In the genomic region with DNA sequence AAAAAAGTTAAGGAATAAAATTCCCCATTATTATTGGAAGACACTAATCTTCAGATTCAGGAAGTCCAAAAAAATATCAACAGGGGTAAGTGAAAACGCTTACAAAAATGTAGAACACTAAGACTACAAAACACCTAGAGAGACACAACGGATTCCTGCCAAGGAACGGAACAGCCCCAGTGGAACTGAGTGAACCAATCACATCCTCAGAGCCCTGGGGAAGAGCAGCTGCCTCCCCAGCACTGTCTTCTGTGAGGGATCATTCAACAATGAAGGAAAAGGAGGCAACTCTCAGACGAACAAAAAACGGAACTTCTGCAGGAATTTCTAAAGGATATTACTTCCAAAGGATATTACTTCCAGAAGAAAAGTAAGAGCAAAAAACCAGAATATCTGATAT, we compare ENCODE assay signal across 9 cellular contexts.
DNase-seq lines count a peak whose midpoint lies in the region; ATAC-seq, FAIRE-seq and TF ChIP-seq lines count a peak whose summit lies in the region.
"Had no signal": no experiment of that assay in that cellular context is flagged by ENCODE, and none has a peak within 500 bp of the region (broad histone marks: within the 10 kb centered on the region; RNA-seq: fewer than 3 reads in every experiment).

No MANE protein-coding gene starts in this region.

- H3K4me1 ChIP-seq in astrocyte (ENCODE audit: insufficient read depth, low read length) = peaks cover 19% of the 10 kb centered on the region
- H3K4me1 ChIP-seq in lower lobe of right lung = peaks cover 38% of the 10 kb centered on the region
- H3K4me1 ChIP-seq in thoracic aorta (ENCODE audit: control insufficient read depth in 1 of 2, low read depth in 2 of 2) = peaks cover 9 to 26% of the 10 kb centered on the region in 2 donors

- H3K4me2 ChIP-seq in astrocyte (ENCODE audit: low read length) = peak overlapping the region; percentile 87

- H2AFZ ChIP-seq in astrocyte (ENCODE audit: low read depth, low read length) = peak overlapping the region; percentile 59

- peaks cover 6% of the 10 kb centered on the region for H3K79me2 ChIP-seq in astrocyte (ENCODE audit: insufficient read depth, low read length)

- intact Hi-C loops in lower lobe of right lung (cut with DNase I) = no loop called here

- TF ChIP-seq CTCF in astrocyte (IDR thresholded peaks at IDR 0.05; ENCODE audit: insufficient read depth, low read depth, low read length) (no peak), lower lobe of right lung (IDR thresholded peaks at IDR 0.05) (no peak), thoracic aorta (IDR thresholded peaks at IDR 0.05) (no peak)

- no peak for FAIRE-seq in astrocyte (lab: Jason Lieb, UNC)
- FAIRE-seq: A204.1 had no signal

- in situ Hi-C loops in G401 (cut with HindIII; ENCODE audit: low sequenced_read_pairs) = no loop called here

- H3K9me3 Mint-ChIP-seq in T-helper 2 cell treated with Interferon-gamma antibody and Interleukin-4, amounts not matched to agents 5 μg/mL and 100 μg/mL, for 36 hours = peaks cover 3% of the 10 kb centered on the region
- H3K9me3 Mint-ChIP-seq in astrocyte (ENCODE audit: unreplicated experiment) = peaks cover 12% of the 10 kb centered on the region

- H3K9ac ChIP-seq in astrocyte (ENCODE audit: low read length) = peak overlapping the region; percentile 55

- H3K9me3 ChIP-seq in astrocyte (ENCODE audit: insufficient read depth, low read depth, low read length) (no peaks in the 10 kb centered on the region), lower lobe of right lung (no peaks in the 10 kb centered on the region), thoracic aorta (no peaks in the 10 kb centered on the region)

- peaks cover 30% of the 10 kb centered on the region for H3K36me3 Mint-ChIP-seq in T-helper 2 cell treated with Interferon-gamma antibody and Interleukin-4, amounts not matched to agents 5 μg/mL and 100 μg/mL, for 36 hours (ENCODE audit: low read depth)
- peaks cover 5% of the 10 kb centered on the region for H3K36me3 Mint-ChIP-seq in astrocyte (ENCODE audit: low read depth, unreplicated experiment)

- H3K4me3 ChIP-seq in astrocyte (ENCODE audit: insufficient read depth, low read depth, low read length) (peak overlapping the region; percentile 56), lower lobe of right lung (peak overlapping the region; percentile 40), thoracic aorta (peak overlapping the region; percentile 50)

- H3K27ac ChIP-seq in astrocyte (ENCODE audit: low read depth, low read length) (no peak overlapping the region), lower lobe of right lung (peak overlapping the region; percentile 59), thoracic aorta (no peak overlapping the region)

- H3K4me1 Mint-ChIP-seq in T-helper 2 cell treated with Interferon-gamma antibody and Interleukin-4, amounts not matched to agents 5 μg/mL and 100 μg/mL, for 36 hours (ENCODE audit: low read depth) = peaks cover 70% of the 10 kb centered on the region
- peaks cover 2% of the 10 kb centered on the region for H3K4me1 Mint-ChIP-seq in astrocyte (ENCODE audit: low read depth, unreplicated experiment)

- no peaks in the 10 kb centered on the region for H3K36me3 ChIP-seq in astrocyte (ENCODE audit: insufficient read depth, low read length)
- no peaks in the 10 kb centered on the region for H3K36me3 ChIP-seq in lower lobe of right lung
- no peaks in the 10 kb centered on the region for H3K36me3 ChIP-seq in thoracic aorta

- H3K27ac Mint-ChIP-seq in T-helper 2 cell treated with Interferon-gamma antibody and Interleukin-4, amounts not matched to agents 5 μg/mL and 100 μg/mL, for 36 hours = peak overlapping the region; percentile 97
- H3K27ac Mint-ChIP-seq in astrocyte (ENCODE audit: unreplicated experiment) = no peak overlapping the region

- peaks cover 12% of the 10 kb centered on the region for H4K20me1 ChIP-seq in astrocyte (ENCODE audit: insufficient read depth, low read length)

- no peak for DNase-seq in T-helper 2 cell treated with Interferon-gamma antibody and Interleukin-4, amounts not matched to agents 5 μg/mL and 100 μg/mL, for 36 hours (ENCODE audit: low spot score)
- DNase-seq in T-helper 2 cell (no peak), astrocyte (ENCODE audit: low read depth) (no peak), lower lobe of right lung (peak; percentile 24), thoracic aorta (ENCODE audit: low spot score) (no peak), G401 (ENCODE audit: low spot score) (no peak)

- ATAC-seq in lower lobe of right lung (no peak), thoracic aorta (ENCODE audit: insufficient number of reproducible peaks, low FRiP score, low read depth) (no peak), HG03159 (IDR thresholded peaks at IDR 0.05; ENCODE audit: unreplicated experiment) (no peak), HG03442 (IDR thresholded peaks at IDR 0.05; ENCODE audit: unreplicated experiment) (no peak)

- H3K27me3 ChIP-seq in astrocyte (ENCODE audit: insufficient read depth, low read length) (no peaks in the 10 kb centered on the region), lower lobe of right lung (ENCODE audit: low read depth) (no peaks in the 10 kb centered on the region), thoracic aorta (replicated peaks; ENCODE audit: insufficient read depth) (no peaks in the 10 kb centered on the region)

- H3K27me3 Mint-ChIP-seq in T-helper 2 cell treated with Interferon-gamma antibody and Interleukin-4, amounts not matched to agents 5 μg/mL and 100 μg/mL, for 36 hours (ENCODE audit: low read depth) = no peaks in the 10 kb centered on the region
- H3K27me3 Mint-ChIP-seq in astrocyte (ENCODE audit: low read depth, unreplicated experiment) = no peaks in the 10 kb centered on the region

- H3K4me3 Mint-ChIP-seq in T-helper 2 cell treated with Interferon-gamma antibody and Interleukin-4, amounts not matched to agents 5 μg/mL and 100 μg/mL, for 36 hours = peak overlapping the region; percentile 90
- no peak overlapping the region for H3K4me3 Mint-ChIP-seq in astrocyte (ENCODE audit: unreplicated experiment)
